1 cellular context compared by ENCODE assay signal in genomic region chr7:149431486-149432120, GRCh38.
TF ChIP-seq lines count a peak whose summit lies in the region.

No MANE protein-coding gene starts in this region.

TF ChIP-seq in GM12878, 131 proteins besides CTCF, POLR2A, EP300 and RAD21:
- TF ChIP-seq, protein P1, sequence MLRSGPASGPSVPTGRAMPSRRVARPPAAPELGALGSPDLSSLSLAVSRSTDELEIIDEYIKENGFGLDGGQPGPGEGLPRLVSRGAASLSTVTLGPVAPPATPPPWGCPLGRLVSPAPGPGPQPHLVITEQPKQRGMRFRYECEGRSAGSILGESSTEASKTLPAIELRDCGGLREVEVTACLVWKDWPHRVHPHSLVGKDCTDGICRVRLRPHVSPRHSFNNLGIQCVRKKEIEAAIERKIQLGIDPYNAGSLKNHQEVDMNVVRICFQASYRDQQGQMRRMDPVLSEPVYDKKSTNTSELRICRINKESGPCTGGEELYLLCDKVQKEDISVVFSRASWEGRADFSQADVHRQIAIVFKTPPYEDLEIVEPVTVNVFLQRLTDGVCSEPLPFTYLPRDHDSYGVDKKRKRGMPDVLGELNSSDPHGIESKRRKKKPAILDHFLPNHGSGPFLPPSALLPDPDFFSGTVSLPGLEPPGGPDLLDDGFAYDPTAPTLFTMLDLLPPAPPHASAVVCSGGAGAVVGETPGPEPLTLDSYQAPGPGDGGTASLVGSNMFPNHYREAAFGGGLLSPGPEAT (IDR thresholded peaks at IDR 0.05; ENCODE audit: low read depth): no peak
- 0 out of 2 replicates have a peak, but pooled peaks have one; percentile 7 for TF ChIP-seq TCF3 (IDR thresholded peaks at IDR 0.05; ENCODE audit: borderline replicate concordance, insufficient read depth, low read depth, low read length)
